Comparison of ENCODE assay signal across 13 cellular contexts in genomic region chr7:15764010-15764409, GRCh38.
DNase-seq lines count a peak whose midpoint lies in the region; ATAC-seq and TF ChIP-seq lines count a peak whose summit lies in the region.
"Had no signal": no experiment of that assay in that cellular context is flagged by ENCODE, and none has a peak within 500 bp of the region (broad histone marks: within the 10 kb centered on the region; RNA-seq: fewer than 3 reads in every experiment).

No MANE protein-coding gene starts in this region.

- H3K79me2 ChIP-seq in hepatocyte = no peaks in the 10 kb centered on the region

- no peak for TF ChIP-seq POLR2A in esophagus muscularis mucosa (IDR thresholded peaks at IDR 0.05; ENCODE audit: low read depth)
- no peak for TF ChIP-seq POLR2A in Peyer's patch (IDR thresholded peaks at IDR 0.05)

- TF ChIP-seq CTCF in heart right ventricle (IDR thresholded peaks at IDR 0.05) (no peak), esophagus muscularis mucosa (IDR thresholded peaks at IDR 0.05) (no peak), hepatocyte (IDR thresholded peaks at IDR 0.05; ENCODE audit: poor library complexity) (no peak), Peyer's patch (IDR thresholded peaks at IDR 0.05) (no peak)

- intact Hi-C loops in heart right ventricle (cut with DNase I) = loop anchor here in 2 of 10 donors (5.0 to 10.0 kb wide), 2 partner anchors 37 to 301 kb away; no protein-coding TSS in a partner anchor
- intact Hi-C loops in left ventricle myocardium superior (cut with micrococcal nuclease) = no loop called here
- intact Hi-C loops in esophagus muscularis mucosa (cut with DNase I) = no loop called here

- H3K9me3 ChIP-seq in heart right ventricle (peaks cover 0 to 8% (median 0%) of the 10 kb centered on the region in 11 donors), esophagus muscularis mucosa (peaks cover 0 to 3% (median 0%) of the 10 kb centered on the region in 4 donors), hepatocyte (ENCODE audit: low read depth) (no peaks in the 10 kb centered on the region), subcutaneous abdominal adipose tissue (ENCODE audit: control insufficient read depth in 5 of 5, low read length in 5 of 5) (peaks cover 0 to 3% (median 0%) of the 10 kb centered on the region in 5 donors), Peyer's patch (no peaks in the 10 kb centered on the region)

- DNase-seq in heart right ventricle (no peak), left ventricle myocardium superior (no peak), esophagus muscularis mucosa (ENCODE audit: extremely low spot score) (no peak), hepatocyte (ENCODE audit: low spot score) (no peak), Peyer's patch (no peak), SHP77 treated with DMSO at 0.1 percent for 48 hours (lab: John Stamatoyannopoulos, UW) (no peak), HT-29 (ENCODE audit: low spot score) (no peak)
- DNase-seq: 8988T; CD8-positive, alpha-beta T cell; HCEC 1CT had no signal

- H2AFZ ChIP-seq in hepatocyte = no peak overlapping the region
- H2AFZ ChIP-seq: GM23338 had no signal

- H3K4me3 ChIP-seq in heart right ventricle = no peak overlapping the region
- no peak overlapping the region for H3K4me3 ChIP-seq in esophagus muscularis mucosa
- no peak overlapping the region for H3K4me3 ChIP-seq in hepatocyte
- no peak overlapping the region for H3K4me3 ChIP-seq in subcutaneous abdominal adipose tissue (ENCODE audit: low read depth in 1 of 5, low read length in 5 of 5)
- no peak overlapping the region for H3K4me3 ChIP-seq in Peyer's patch
- H3K4me3 ChIP-seq: BLaER1 treated with 17β-estradiol and CSF1 and Interleukin-3, amounts not matched to agents 10 nM and 100 nM; GM23338 had no signal

- H3K4me1 ChIP-seq in heart right ventricle (peaks cover 0 to 32% (median 14%) of the 10 kb centered on the region in 9 donors), esophagus muscularis mucosa (peaks cover 0 to 15% (median 7%) of the 10 kb centered on the region in 4 donors), hepatocyte (ENCODE audit: insufficient read depth) (peaks cover 8% of the 10 kb centered on the region), subcutaneous abdominal adipose tissue (ENCODE audit: control insufficient read depth in 5 of 5, insufficient read depth in 5 of 5, low read length in 5 of 5) (peaks cover 0 to 11% (median 8%) of the 10 kb centered on the region in 5 donors), Peyer's patch (peaks cover 0 to 7% (median 0%) of the 10 kb centered on the region in 4 donors)
- H3K4me1 ChIP-seq: BLaER1 treated with 17β-estradiol and CSF1 and Interleukin-3, amounts not matched to agents 10 nM and 100 nM had no signal

- H3K27ac ChIP-seq in heart right ventricle (peak overlapping the region in 9 of 10 donors; percentile 21 to 84 (median 39)), esophagus muscularis mucosa (replicated peaks in 1 of 4) (peak overlapping the region; percentile 6 to 29 (median 15)), hepatocyte (peak overlapping the region; percentile 3), subcutaneous abdominal adipose tissue (ENCODE audit: low read depth, low read length) (peak overlapping the region; percentile 55), Peyer's patch (no peak overlapping the region)
- H3K27ac ChIP-seq: BLaER1 treated with 17β-estradiol and CSF1 and Interleukin-3, amounts not matched to agents 10 nM and 100 nM had no signal

- H3K4me2 ChIP-seq in hepatocyte = no peak overlapping the region
- H3K4me2 ChIP-seq: BLaER1 treated with 17β-estradiol and CSF1 and Interleukin-3, amounts not matched to agents 10 nM and 100 nM; GM23338 had no signal

- TF ChIP-seq EP300 in esophagus muscularis mucosa (IDR thresholded peaks at IDR 0.05) = no peak

- H3K36me3 ChIP-seq in heart right ventricle = no peaks in the 10 kb centered on the region
- no peaks in the 10 kb centered on the region for H3K36me3 ChIP-seq in esophagus muscularis mucosa
- H3K36me3 ChIP-seq in hepatocyte (replicated peaks; ENCODE audit: insufficient read depth, low read depth) = no peaks in the 10 kb centered on the region
- H3K36me3 ChIP-seq in subcutaneous abdominal adipose tissue (ENCODE audit: control insufficient read depth in 5 of 5, insufficient read depth in 5 of 5, low read length in 5 of 5) = no peaks in the 10 kb centered on the region
- no peaks in the 10 kb centered on the region for H3K36me3 ChIP-seq in Peyer's patch
- H3K36me3 ChIP-seq: BLaER1 treated with 17β-estradiol and CSF1 and Interleukin-3, amounts not matched to agents 10 nM and 100 nM had no signal

- ATAC-seq in heart right ventricle (no peak), left ventricle myocardium superior (no peak)
- ATAC-seq: CD8-positive, alpha-beta T cell; GM23338 had no signal

- no peak overlapping the region for H3K9ac ChIP-seq in subcutaneous abdominal adipose tissue (ENCODE audit: low read length in 5 of 5)
- H3K9ac ChIP-seq: BLaER1 treated with 17β-estradiol and CSF1 and Interleukin-3, amounts not matched to agents 10 nM and 100 nM had no signal

- no peaks in the 10 kb centered on the region for H3K9me2 ChIP-seq in hepatocyte (replicated peaks; ENCODE audit: insufficient read depth)

- H4K20me1 ChIP-seq in hepatocyte (ENCODE audit: insufficient read depth, poor library complexity, severe bottlenecking) = no peaks in the 10 kb centered on the region
- H4K20me1 ChIP-seq: BLaER1 treated with 17β-estradiol and CSF1 and Interleukin-3, amounts not matched to agents 10 nM and 100 nM had no signal

- 69 to 74% methylated on average over 3 of the region's 3 CpGs for WGBS in heart right ventricle, 2 donors
- 60% methylated on average over 3 of the region's 3 CpGs for WGBS in esophagus muscularis mucosa
- WGBS in hepatocyte (ENCODE audit: low lambda C conversion rate, missing lambda C conversion rate) = 63% methylated on average over 3 of the region's 3 CpGs

- H3K27me3 ChIP-seq in heart right ventricle (no peaks in the 10 kb centered on the region), esophagus muscularis mucosa (no peaks in the 10 kb centered on the region), hepatocyte (no peaks in the 10 kb centered on the region), subcutaneous abdominal adipose tissue (ENCODE audit: control insufficient read depth in 5 of 5, insufficient read depth in 4 of 5, low read length in 5 of 5) (no peaks in the 10 kb centered on the region), Peyer's patch (no peaks in the 10 kb centered on the region)
- H3K27me3 ChIP-seq: BLaER1 treated with 17β-estradiol and CSF1 and Interleukin-3, amounts not matched to agents 10 nM and 100 nM had no signal

Comparison
In these comparisons a context has a peak if more than half of its experiments do, and no peak if none do; other contexts are left out.
1. H3K27ac ChIP-seq: peak in heart right ventricle (9 of 10), esophagus muscularis mucosa (4 of 4), hepatocyte (single experiment) and subcutaneous abdominal adipose tissue (single experiment); none in Peyer's patch (0 of 4).